ENCODE assay signal across 8 cellular contexts in the genomic region with DNA sequence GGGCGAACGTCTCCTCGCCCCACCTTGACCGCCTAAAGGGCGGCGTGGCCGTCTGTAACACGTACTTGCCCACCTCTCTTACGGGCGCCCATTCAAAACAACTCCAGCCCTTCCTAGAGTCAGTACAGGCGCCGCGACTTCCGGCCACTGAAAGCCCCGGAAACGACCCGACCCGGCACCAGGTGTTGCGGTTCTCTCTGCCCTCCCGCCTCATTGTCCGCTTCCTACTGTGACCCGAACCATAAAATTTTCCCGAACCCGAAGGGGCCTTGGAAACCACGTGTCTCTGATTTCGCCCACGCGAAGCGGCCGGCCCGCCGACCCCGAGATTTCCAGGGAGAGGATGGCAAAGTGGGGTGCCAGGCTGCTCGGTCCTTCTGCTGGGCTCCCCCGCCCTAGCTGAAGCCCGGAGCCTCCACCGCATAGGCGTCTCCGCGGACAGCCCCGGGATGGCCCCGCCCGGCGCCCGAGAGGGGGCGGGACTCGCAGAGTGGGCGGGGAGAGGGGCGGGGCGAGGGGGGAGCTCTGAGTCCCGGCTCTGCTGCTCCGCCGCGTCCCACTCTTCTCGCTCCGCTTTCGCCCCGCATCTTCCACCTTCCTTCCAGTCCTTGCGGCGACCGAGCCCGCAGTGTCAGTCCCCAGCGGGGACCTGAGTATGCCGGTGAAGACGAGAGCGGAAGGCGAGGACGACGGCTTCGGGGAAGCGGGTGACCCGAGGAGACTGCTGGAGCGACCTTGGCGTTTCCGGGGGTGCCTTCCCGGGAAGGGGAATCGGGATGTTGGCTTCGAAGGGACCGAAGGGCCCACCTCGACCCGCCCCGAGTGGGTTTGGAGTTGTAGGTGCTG. TPM values are rescaled to one million over a fixed set of nuclear protein-coding genes. Genes with fewer than 3 reads are reported as not detected.
A peak's percentile ranks its signal among the peaks of the same experiment; 100 is the strongest.
DNase-seq lines count a peak whose midpoint lies in the region; ATAC-seq and TF ChIP-seq lines count a peak whose summit lies in the region.

No MANE protein-coding gene starts in this region.

- WGBS in trophoblast cell (ENCODE audit: extremely low coverage, insufficient coverage, insufficient read length): no CpG with 5 or more reads among the region's 82 CpGs
- 0% methylated on average over 43 to 64 of the region's 82 CpGs for WGBS in tibial nerve, 2 donors

- no peak overlapping the region for H3K23ac ChIP-seq in trophoblast cell (ENCODE audit: low read length)

- peak; percentile 65 for ATAC-seq in HG02759 (IDR thresholded peaks at IDR 0.05; ENCODE audit: unreplicated experiment)
- ATAC-seq in activated naive CD8-positive, alpha-beta T cell treated with anti-CD3 and anti-CD28 coated beads, Interleukin-2, amount 50 U/mL, for 24 hours: peak; percentile 75

- DNase-seq in GM12864 (ENCODE audit: low read depth): peak; percentile 87
- DNase-seq in NCI-H128 (lab: John Stamatoyannopoulos, UW; ENCODE audit: unreplicated experiment): peak; percentile 63
- peak; percentile 83 for DNase-seq in activated naive CD8-positive, alpha-beta T cell treated with anti-CD3 and anti-CD28 coated beads, Interleukin-2, amount 50 U/mL, for 24 hours
- DNase-seq in cardiac septum (ENCODE audit: low spot score): peak; percentile 91
- DNase-seq in trophoblast cell: peak; percentile 76 to 93
- DNase-seq in tibial nerve (ENCODE audit: low spot score in 2 of 2): peak; percentile 69 to 79

- peaks cover 9% of the 10 kb centered on the region for H3K27me3 Mint-ChIP-seq in activated naive CD8-positive, alpha-beta T cell treated with anti-CD3 and anti-CD28 coated beads, Interleukin-2, amount 50 U/mL, for 24 hours

- H3K36me3 Mint-ChIP-seq in activated naive CD8-positive, alpha-beta T cell treated with anti-CD3 and anti-CD28 coated beads, Interleukin-2, amount 50 U/mL, for 24 hours (ENCODE audit: low read depth): peaks cover 6% of the 10 kb centered on the region

- peak overlapping the region; percentile 84 for H3K4me2 ChIP-seq in SU-DHL-6 (ENCODE audit: low read depth, low read length, poor library complexity, severe bottlenecking)
- peak overlapping the region; percentile 84 for H3K4me2 ChIP-seq in trophoblast cell (ENCODE audit: low read length)

- H2AK5ac ChIP-seq in trophoblast cell (ENCODE audit: low read length): peak overlapping the region; percentile 38

- H3K27me3 ChIP-seq in SU-DHL-6 (ENCODE audit: low read length): no peaks in the 10 kb centered on the region
- no peaks in the 10 kb centered on the region for H3K27me3 ChIP-seq in trophoblast cell (ENCODE audit: insufficient read depth, low read length)
- no peaks in the 10 kb centered on the region for H3K27me3 ChIP-seq in tibial nerve

- H2BK12ac ChIP-seq in trophoblast cell (ENCODE audit: low read length): peak overlapping the region; percentile 23

- peak overlapping the region; percentile 95 for H2BK5ac ChIP-seq in trophoblast cell (ENCODE audit: low read depth, low read length, poor library complexity)

- no peaks in the 10 kb centered on the region for H3K9me2 ChIP-seq in SU-DHL-6 (replicated peaks; ENCODE audit: insufficient read depth, low read length)

- H3K79me2 ChIP-seq in SU-DHL-6 (ENCODE audit: insufficient read depth, low read length) (peaks cover 20% of the 10 kb centered on the region), trophoblast cell (ENCODE audit: control insufficient read depth, insufficient read depth, low read length, poor library complexity) (peaks cover 14% of the 10 kb centered on the region)

- H3K4me3 ChIP-seq in GM12864 (ENCODE audit: low read depth, low read length) (peak overlapping the region; percentile 94), SU-DHL-6 (ENCODE audit: insufficient read depth, low read length, poor library complexity, severe bottlenecking) (peak overlapping the region; percentile 91), trophoblast cell (ENCODE audit: low read depth, low read length) (peak overlapping the region; percentile 88), tibial nerve (peak overlapping the region; percentile 83 to 99 (median 93))

- H3K9me3 ChIP-seq in SU-DHL-6 (ENCODE audit: insufficient read depth, low read length): no peaks in the 10 kb centered on the region
- peaks cover 6% of the 10 kb centered on the region for H3K9me3 ChIP-seq in trophoblast cell (ENCODE audit: insufficient read depth, low read depth, low read length)
- H3K9me3 ChIP-seq in tibial nerve: no peaks in the 10 kb centered on the region

- peak overlapping the region; percentile 97 for H3K4me3 Mint-ChIP-seq in activated naive CD8-positive, alpha-beta T cell treated with anti-CD3 and anti-CD28 coated beads, Interleukin-2, amount 50 U/mL, for 24 hours

- H4K20me1 ChIP-seq in SU-DHL-6 (ENCODE audit: low read depth, low read length): no peaks in the 10 kb centered on the region; the same call in 1 of the 2 replicates

- peaks cover 31% of the 10 kb centered on the region for H3K4me1 Mint-ChIP-seq in activated naive CD8-positive, alpha-beta T cell treated with anti-CD3 and anti-CD28 coated beads, Interleukin-2, amount 50 U/mL, for 24 hours

- no peaks in the 10 kb centered on the region for H3K36me3 ChIP-seq in SU-DHL-6 (ENCODE audit: low read length)
- peaks cover 13 to 17% of the 10 kb centered on the region in 2 experiments for H3K36me3 ChIP-seq in trophoblast cell (ENCODE audit: control insufficient read depth in 1 of 2, insufficient read depth in 2 of 2, low read length in 2 of 2)
- H3K36me3 ChIP-seq in tibial nerve: peaks cover 0 to 21% (median 0%) of the 10 kb centered on the region in 3 donors

- H3K27ac ChIP-seq in SU-DHL-6 (ENCODE audit: low read depth, low read length): peak overlapping the region; percentile 93
- peak overlapping the region; percentile 95 for H3K27ac ChIP-seq in trophoblast cell (ENCODE audit: low read depth, low read length)
- H3K27ac ChIP-seq in tibial nerve: peak overlapping the region; percentile 94 to 96 (median 94)

- intact Hi-C loops in cardiac septum (cut with DNase I): loop anchor here (2.0 kb wide), 1 partner anchor 29 kb away; no protein-coding TSS in a partner anchor

- no peak for TF ChIP-seq CTCF in GM12864 (IDR thresholded peaks at IDR 0.05; ENCODE audit: low read depth, low read length, missing control alignments)
- TF ChIP-seq CTCF in SU-DHL-6 (IDR thresholded peaks at IDR 0.05; ENCODE audit: insufficient read depth, low read length, poor library complexity, severe bottlenecking): no peak
- peak in 1 of 5 experiments; percentile 44 for TF ChIP-seq CTCF in tibial nerve (IDR thresholded peaks at IDR 0.05)

- H3F3A ChIP-seq in SU-DHL-6 (ENCODE audit: insufficient read depth): no peaks in the 10 kb centered on the region

- H4K8ac ChIP-seq in trophoblast cell (ENCODE audit: low read depth, low read length): peak overlapping the region; percentile 100

- peak overlapping the region; percentile 77 for H3K4ac ChIP-seq in trophoblast cell (ENCODE audit: low read depth, low read length)

- no peaks in the 10 kb centered on the region for H3K9me3 Mint-ChIP-seq in activated naive CD8-positive, alpha-beta T cell treated with anti-CD3 and anti-CD28 coated beads, Interleukin-2, amount 50 U/mL, for 24 hours

- peak overlapping the region; percentile 99 for H4K91ac ChIP-seq in trophoblast cell (ENCODE audit: low read depth, low read length)

- peak in 1 of 2 donors; percentile 33 for TF ChIP-seq POLR2A in tibial nerve (IDR thresholded peaks at IDR 0.05)

- peaks cover 16% of the 10 kb centered on the region for H3K79me1 ChIP-seq in trophoblast cell (ENCODE audit: low read length)

- peak overlapping the region; percentile 92 for H3K9ac ChIP-seq in SU-DHL-6 (ENCODE audit: low read length)
- peak overlapping the region; percentile 98 for H3K9ac ChIP-seq in trophoblast cell (ENCODE audit: low read length)

- peak overlapping the region; percentile 99 for H3K27ac Mint-ChIP-seq in activated naive CD8-positive, alpha-beta T cell treated with anti-CD3 and anti-CD28 coated beads, Interleukin-2, amount 50 U/mL, for 24 hours

- H2AFZ ChIP-seq in SU-DHL-6 (ENCODE audit: low read depth, low read length, severe bottlenecking) (peak overlapping the region; percentile 94), trophoblast cell (ENCODE audit: insufficient read depth, low read length, poor library complexity) (peak overlapping the region; percentile 93)

- peak overlapping the region; percentile 98 for H2BK120ac ChIP-seq in trophoblast cell (ENCODE audit: insufficient read depth, low read length, poor library complexity)

- H3K14ac ChIP-seq in trophoblast cell (ENCODE audit: low read length): peak overlapping the region; percentile 94

- peak overlapping the region; percentile 97 for H3K18ac ChIP-seq in trophoblast cell (ENCODE audit: low read length)

- peak overlapping the region; percentile 97 for H4K12ac ChIP-seq in trophoblast cell (ENCODE audit: low read depth, low read length)

- peaks cover 5 to 13% of the 10 kb centered on the region in 2 experiments for H3K4me1 ChIP-seq in trophoblast cell (ENCODE audit: control insufficient read depth in 1 of 2, insufficient read depth in 2 of 2, low read length in 2 of 2)
- H3K4me1 ChIP-seq in tibial nerve: peaks cover 0 to 40% (median 25%) of the 10 kb centered on the region in 4 donors

- TF ChIP-seq EP300 in tibial nerve (IDR thresholded peaks at IDR 0.05): peak; percentile 42 to 79

RNA-seq across cellular contexts. Expression of gene PTGES2, which starts 0.7 kb away (rescaled TPM):
- 136 TPM for total RNA-seq in cardiac septum
- polyA plus RNA-seq in trophoblast cell (2013): 24.0 and 25.6 TPM in 2 replicates
- total RNA-seq in tibial nerve: 100 to 1,000 TPM in 1 of 4 donors, 10 to 100 TPM in 3; 68.9 to 180 (median 74.7) TPM

RNA-seq across cellular contexts. Expression of gene LCN2, which starts 21.0 kb away (rescaled TPM):
- total RNA-seq in cardiac septum (2.0 TPM), tibial nerve (not detected)
- not detected in 2 replicates for polyA plus RNA-seq in trophoblast cell (2013)

RNA-seq across cellular contexts. Expression of gene BBLN, which starts 31.9 kb away (rescaled TPM):
- total RNA-seq in cardiac septum (65.7 TPM), tibial nerve (100 to 1,000 TPM; 202 to 310 (median 243) TPM)
- polyA plus RNA-seq in trophoblast cell (2013): 57.0 and 59.5 TPM in 2 replicates

Comparison
In these comparisons a context has a peak if more than half of its experiments do, and no peak if none do; other contexts are left out.
1. Peak in every context shown above with its lines: DNase-seq, ATAC-seq, H3K4me3 ChIP-seq and H3K27ac ChIP-seq.